1 cellular context compared by ENCODE assay signal in genomic region chr10:97713828-97714400, GRCh38.
TF ChIP-seq lines count a peak whose summit lies in the region.

No MANE protein-coding gene starts in this region.

TF ChIP-seq in H1, 55 proteins besides CTCF, POLR2A, EP300 and RAD21:
- TF ChIP-seq CTBP2 (IDR thresholded peaks at IDR 0.05; ENCODE audit: borderline replicate concordance, insufficient read depth, insufficient read length, low read length) (no peak), FOSL1 (IDR thresholded peaks at IDR 0.05; ENCODE audit: insufficient read depth, low read depth, low read length) (no peak), CREB1 (IDR thresholded peaks at IDR 0.05) (peak; percentile 69), SIN3A (conservative IDR thresholded peaks at IDR 0.05 in 1 of 2, IDR thresholded peaks at IDR 0.05 in 1 of 2; ENCODE audit: low read depth in 1 of 2, low read length in 2 of 2) (no peak; a peak in 1 of 4 replicates), SP2 (IDR thresholded peaks at IDR 0.05; ENCODE audit: low read length) (no peak), CHD7 (IDR thresholded peaks at IDR 0.05; ENCODE audit: insufficient replicate concordance, low read length) (no peak), TAF1 (IDR thresholded peaks at IDR 0.05; ENCODE audit: low read depth, low read length) (peak; percentile 43; the same call in 1 of the 2 replicates), TAF7 (optimal IDR thresholded peaks at IDR 0.05; ENCODE audit: borderline replicate concordance, low read depth, low read length) (no peak), HDAC2 (IDR thresholded peaks at IDR 0.05; ENCODE audit: borderline replicate concordance in 1 of 2, low read depth in 2 of 2, low read length in 2 of 2) (no peak; a peak in 1 of 4 replicates), POU5F1 (IDR thresholded peaks at IDR 0.05; ENCODE audit: low read depth, low read length) (no peak), SUZ12 (IDR thresholded peaks at IDR 0.05; ENCODE audit: low read length) (no peak), BACH1 (IDR thresholded peaks at IDR 0.05; ENCODE audit: low read length) (no peak), SP4 (IDR thresholded peaks at IDR 0.05; ENCODE audit: low read length) (no peak), TCF12 (IDR thresholded peaks at IDR 0.05; ENCODE audit: low read depth, low read length) (0 out of 2 replicates have a peak, but pooled peaks have one; percentile 19), RBBP5 (IDR thresholded peaks at IDR 0.05; ENCODE audit: borderline replicate concordance, low read depth, low read length) (peak; percentile 84), TBP (IDR thresholded peaks at IDR 0.05; ENCODE audit: low read depth, low read length) (0 out of 2 replicates have a peak, but pooled peaks have one; percentile 35), HDAC6 (IDR thresholded peaks at IDR 0.05; ENCODE audit: low read depth, low read length) (no peak), CHD1 (IDR thresholded peaks at IDR 0.05; ENCODE audit: low read depth, low read length) (no peak; the same call in 1 of the 2 replicates), NANOG (IDR thresholded peaks at IDR 0.05; ENCODE audit: insufficient read depth, low read depth, low read length, poor library complexity, severe bottlenecking) (no peak), JUN (IDR thresholded peaks at IDR 0.05; ENCODE audit: low read depth, low read length) (no peak), ASH2L (IDR thresholded peaks at IDR 0.05; ENCODE audit: low read length) (no peak), NRF1 (IDR thresholded peaks at IDR 0.05; ENCODE audit: low read depth, low read length) (no peak), SIX5 (IDR thresholded peaks at IDR 0.05; ENCODE audit: low read depth, low read length) (no peak), SIRT6 (IDR thresholded peaks at IDR 0.05; ENCODE audit: low read length) (no peak), SP1 (IDR thresholded peaks at IDR 0.05; ENCODE audit: low read depth, low read length) (no peak), SRF (IDR thresholded peaks at IDR 0.05; ENCODE audit: low read depth, low read length) (no peak), CBX8 (IDR thresholded peaks at IDR 0.05; ENCODE audit: borderline replicate concordance, low read depth, low read length) (no peak), KDM1A (IDR thresholded peaks at IDR 0.05; ENCODE audit: borderline replicate concordance, low read length) (no peak), MAFK (IDR thresholded peaks at IDR 0.05; ENCODE audit: low read depth, low read length) (no peak), PHF8 (conservative IDR thresholded peaks at IDR 0.05; ENCODE audit: low read depth, low read length) (peak; percentile 67), JUND (IDR thresholded peaks at IDR 0.05; ENCODE audit: low read length) (no peak), SAP30 (IDR thresholded peaks at IDR 0.05; ENCODE audit: insufficient read depth, insufficient replicate concordance, low read length) (no peak), RXRA (IDR thresholded peaks at IDR 0.05; ENCODE audit: insufficient read depth, low read depth, low read length) (no peak), EZH2 (IDR thresholded peaks at IDR 0.05; ENCODE audit: low read depth, low read length, severe bottlenecking) (no peak), KDM4A (IDR thresholded peaks at IDR 0.05; ENCODE audit: low read depth, low read length, severe bottlenecking) (peak; percentile 89), BCL11A (IDR thresholded peaks at IDR 0.05; ENCODE audit: low read depth in 2 of 2, low read length in 2 of 2) (no peak), CEBPB (IDR thresholded peaks at IDR 0.05; ENCODE audit: low read depth, low read length) (no peak), E2F6 (IDR thresholded peaks at IDR 0.05) (peak; percentile 93), BRCA1 (IDR thresholded peaks at IDR 0.05; ENCODE audit: low read depth, low read length) (no peak), KDM5A (IDR thresholded peaks at IDR 0.05; ENCODE audit: low read length) (no peak), TEAD4 (IDR thresholded peaks at IDR 0.05; ENCODE audit: low read depth, low read length) (no peak), CHD2 (IDR thresholded peaks at IDR 0.05; ENCODE audit: low read length) (no peak), ATF2 (IDR thresholded peaks at IDR 0.05; ENCODE audit: low read length) (no peak), GTF2F1 (IDR thresholded peaks at IDR 0.05; ENCODE audit: borderline replicate concordance, low read depth, low read length) (no peak), ZNF274 (IDR thresholded peaks at IDR 0.05; ENCODE audit: borderline replicate concordance, extremely low read depth, low read length) (no peak), GABPA (IDR thresholded peaks at IDR 0.05; ENCODE audit: borderline replicate concordance, insufficient read depth, low read length) (0 out of 2 replicates have a peak, but pooled peaks have one; percentile 59), YY1 (IDR thresholded peaks at IDR 0.05; ENCODE audit: low read depth, low read length) (peak; percentile 55; the same call in 1 of the 2 replicates), POLR2AphosphoS5 (IDR thresholded peaks at IDR 0.05; ENCODE audit: low read depth, low read length) (peak; percentile 53; the same call in 1 of the 2 replicates), CBX5 (IDR thresholded peaks at IDR 0.05; ENCODE audit: low read depth, low read length) (no peak), RFX5 (IDR thresholded peaks at IDR 0.05; ENCODE audit: borderline replicate concordance, low read depth, low read length) (no peak), RNF2 (IDR thresholded peaks at IDR 0.05; ENCODE audit: borderline replicate concordance, low read depth, low read length, missing control alignments, poor library complexity, severe bottlenecking) (no peak), EGR1 (IDR thresholded peaks at IDR 0.05; ENCODE audit: borderline replicate concordance, low read depth, low read length) (no peak)
- TF ChIP-seq, protein P1, sequence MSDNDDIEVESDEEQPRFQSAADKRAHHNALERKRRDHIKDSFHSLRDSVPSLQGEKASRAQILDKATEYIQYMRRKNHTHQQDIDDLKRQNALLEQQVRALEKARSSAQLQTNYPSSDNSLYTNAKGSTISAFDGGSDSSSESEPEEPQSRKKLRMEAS (IDR thresholded peaks at IDR 0.05) = peak; percentile 99
- TF ChIP-seq, protein P2, sequence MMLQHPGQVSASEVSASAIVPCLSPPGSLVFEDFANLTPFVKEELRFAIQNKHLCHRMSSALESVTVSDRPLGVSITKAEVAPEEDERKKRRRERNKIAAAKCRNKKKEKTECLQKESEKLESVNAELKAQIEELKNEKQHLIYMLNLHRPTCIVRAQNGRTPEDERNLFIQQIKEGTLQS (IDR thresholded peaks at IDR 0.05; ENCODE audit: insufficient read depth, low read depth, low read length) = no peak
- TF ChIP-seq, protein P3, sequence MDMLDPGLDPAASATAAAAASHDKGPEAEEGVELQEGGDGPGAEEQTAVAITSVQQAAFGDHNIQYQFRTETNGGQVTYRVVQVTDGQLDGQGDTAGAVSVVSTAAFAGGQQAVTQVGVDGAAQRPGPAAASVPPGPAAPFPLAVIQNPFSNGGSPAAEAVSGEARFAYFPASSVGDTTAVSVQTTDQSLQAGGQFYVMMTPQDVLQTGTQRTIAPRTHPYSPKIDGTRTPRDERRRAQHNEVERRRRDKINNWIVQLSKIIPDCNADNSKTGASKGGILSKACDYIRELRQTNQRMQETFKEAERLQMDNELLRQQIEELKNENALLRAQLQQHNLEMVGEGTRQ (IDR thresholded peaks at IDR 0.05; ENCODE audit: low read length) = no peak
TF ChIP-seq in H1: peak in this region for 12.
